Comparison of ENCODE assay signal across 19 cellular contexts in the genomic region with DNA sequence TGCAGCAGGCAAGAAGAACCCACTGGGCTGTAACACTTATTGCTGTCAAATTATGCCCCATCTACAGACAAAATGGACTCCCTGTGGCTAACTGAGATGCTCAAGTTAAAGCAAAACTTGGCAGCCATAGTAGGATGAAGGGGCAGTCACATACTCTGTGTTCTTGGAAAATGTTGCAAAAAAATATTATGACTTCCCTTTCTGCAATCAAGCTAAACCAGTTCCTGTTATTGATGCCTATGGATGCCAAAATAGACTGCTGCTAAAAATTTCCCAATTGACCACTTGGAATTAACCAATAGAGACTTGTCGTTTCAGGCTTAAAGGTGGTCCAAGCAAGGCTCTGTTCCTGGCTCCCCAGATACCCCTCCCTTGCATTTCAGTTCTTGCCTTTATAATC. TPM values are rescaled to one million over a fixed set of nuclear protein-coding genes. Genes with fewer than 3 reads are reported as not detected.
DNase-seq lines count a peak whose midpoint lies in the region; ATAC-seq lines count a peak whose summit lies in the region.
"Had no signal": no experiment of that assay in that cellular context is flagged by ENCODE, and none has a peak within 500 bp of the region (broad histone marks: within the 10 kb centered on the region; RNA-seq: fewer than 3 reads in every experiment).

No MANE protein-coding gene starts in this region.

- no peaks in the 10 kb centered on the region for H4K20me1 ChIP-seq in GM23248 (ENCODE audit: insufficient read depth)

- H3F3A ChIP-seq in GM23248 (ENCODE audit: insufficient read depth) = no peaks in the 10 kb centered on the region

- no peak overlapping the region for H3K4me2 ChIP-seq in GM23248 (ENCODE audit: unreplicated experiment)

- H3K9me3 ChIP-seq in GM23248 (ENCODE audit: low read depth) = no peaks in the 10 kb centered on the region
- H3K9me3 ChIP-seq: BE2C, SJCRH30 had no signal

- 0 out of 2 replicates have a peak overlapping the region, but pooled peaks have one; percentile 41 for H2AFZ ChIP-seq in GM23248

- H3K4me3 Mint-ChIP-seq in activated CD4-positive, alpha-beta memory T cell treated with anti-CD3 and anti-CD28 coated beads for 36 hours = no peak overlapping the region
- H3K4me3 Mint-ChIP-seq: CD8-positive, alpha-beta memory T cell had no signal

- no peaks in the 10 kb centered on the region for H3K9me2 ChIP-seq in GM23248 (ENCODE audit: insufficient read depth)

- H3K4me1 ChIP-seq in GM23248 (ENCODE audit: insufficient read depth) = peaks cover 12% of the 10 kb centered on the region
- H3K4me1 ChIP-seq: BE2C, SJCRH30 had no signal

- H3K36me3 Mint-ChIP-seq in activated CD4-positive, alpha-beta memory T cell treated with anti-CD3 and anti-CD28 coated beads for 36 hours = no peaks in the 10 kb centered on the region
- H3K36me3 Mint-ChIP-seq: CD8-positive, alpha-beta memory T cell had no signal

- intact Hi-C loops in activated CD4-positive, alpha-beta memory T cell treated with anti-CD3 and anti-CD28 coated beads for 36 hours (cut with micrococcal nuclease) = no loop called here

- POLR2A ChIA-PET in activated CD4-positive, alpha-beta memory T cell treated with anti-CD3 and anti-CD28 coated beads for 36 hours (lab: Charles Lee) = no interaction called here

- H3K27me3 Mint-ChIP-seq in activated CD4-positive, alpha-beta memory T cell treated with anti-CD3 and anti-CD28 coated beads for 36 hours = no peaks in the 10 kb centered on the region
- H3K27me3 Mint-ChIP-seq: CD8-positive, alpha-beta memory T cell had no signal

- H3K27ac ChIP-seq in GM23248 = 0 out of 2 replicates have a peak overlapping the region, but pooled peaks have one; percentile 40
- H3K27ac ChIP-seq in epithelial cell of prostate = peak overlapping the region; percentile 29
- H3K27ac ChIP-seq: SJCRH30 had no signal

- no peaks in the 10 kb centered on the region for H3K79me2 ChIP-seq in GM23248 (ENCODE audit: insufficient read depth)

- ATAC-seq in stimulated activated naive CD8-positive, alpha-beta T cell treated with anti-CD3 and anti-CD28 coated beads, Interleukin-15, Interleukin-2, amounts not matched to agents 100 U/mL and 50 U/mL, for 24 hours = no peak

- no peak overlapping the region for H3K9ac ChIP-seq in GM23248

- H3K9me3 Mint-ChIP-seq in activated CD4-positive, alpha-beta memory T cell treated with anti-CD3 and anti-CD28 coated beads for 36 hours = no peaks in the 10 kb centered on the region

- CTCF ChIA-PET in activated CD4-positive, alpha-beta memory T cell treated with anti-CD3 and anti-CD28 coated beads for 36 hours (lab: Charles Lee) = no interaction called here

- in situ Hi-C loops in GM23248 (cut with MboI) = no loop called here

- H3K27me3 ChIP-seq in GM23248 (replicated peaks; ENCODE audit: insufficient read depth) = no peaks in the 10 kb centered on the region
- H3K27me3 ChIP-seq: SJCRH30 had no signal

- no peaks in the 10 kb centered on the region for H3K36me3 ChIP-seq in GM23248 (ENCODE audit: low read depth)
- H3K36me3 ChIP-seq: BE2C, SJCRH30 had no signal

- H3K27ac Mint-ChIP-seq in activated CD4-positive, alpha-beta memory T cell treated with anti-CD3 and anti-CD28 coated beads for 36 hours = no peak overlapping the region
- H3K27ac Mint-ChIP-seq: CD8-positive, alpha-beta memory T cell had no signal

- no peak overlapping the region for H3K4me3 ChIP-seq in GM23248
- H3K4me3 ChIP-seq: SJCRH30 had no signal

- WGBS in GM23248 (ENCODE audit: low coverage in 1 of 2, low lambda C conversion rate in 2 of 2, missing lambda C conversion rate in 2 of 2), 2 experiments = 100% methylated on average over 1 of the region's 1 CpG

- DNase-seq in GM23248 = no peak
- DNase-seq in Kasumi-1 (lab: John Stamatoyannopoulos, UW) = peak; percentile 32 to 40
- peak; percentile 46 for DNase-seq in SKM-1 (lab: John Stamatoyannopoulos, UW; ENCODE audit: unreplicated experiment)
- DNase-seq in epithelial cell of prostate (ENCODE audit: low read depth, low spot score) = no peak
- no peak for DNase-seq in activated CD4-positive, alpha-beta memory T cell treated with anti-CD3 and anti-CD28 coated beads for 36 hours
- no peak for DNase-seq in stimulated activated naive CD8-positive, alpha-beta T cell treated with anti-CD3 and anti-CD28 coated beads, Interleukin-15, Interleukin-2, amounts not matched to agents 100 U/mL and 50 U/mL, for 24 hours
- no peak for DNase-seq in kidney glomerular epithelial cell (lab: John Stamatoyannopoulos, UW)
- DNase-seq: BE2C; CD8-positive, alpha-beta memory T cell; DMS 273 treated with DMSO at 0.1 percent for 48 hours; NCI-H1105; NCI-H1694 treated with DMSO at 0.1 percent for 48 hours; NCI-H446; NCI-H748 treated with DMSO at 0.1 percent for 48 hours; SJCRH30; T-helper 1 cell had no signal

- H3K4me1 Mint-ChIP-seq in activated CD4-positive, alpha-beta memory T cell treated with anti-CD3 and anti-CD28 coated beads for 36 hours (ENCODE audit: low read depth) = no peaks in the 10 kb centered on the region
- H3K4me1 Mint-ChIP-seq: CD8-positive, alpha-beta memory T cell had no signal

RNA-seq across cellular contexts. Expression of a gene that starts 49.5 kb away (rescaled TPM):
- total RNA-seq in GM23248 (2014; rRNA removed; shearing (Covaris generic)) = 0.11 TPM in 1 of 2 replicates, not detected in the other
- polyA plus RNA-seq in GM23248 (2016; fragmentation: Nextera tagmentation; extraction: Ambion mirVana) = not detected in 2 replicates
- not detected for total RNA-seq in activated CD4-positive, alpha-beta memory T cell treated with anti-CD3 and anti-CD28 coated beads for 36 hours
- total RNA-seq: CD8-positive, alpha-beta memory T cell; Daoy; H1; RPMI7951; SJCRH30 had no signal
- polyA plus RNA-seq: CD8-positive, alpha-beta memory T cell; H1 had no signal

Comparison
In these comparisons a context has a peak if more than half of its experiments do, and no peak if none do; other contexts are left out.
1. DNase-seq: peak in Kasumi-1 (2 of 2) and SKM-1 (single experiment); none in GM23248 (single experiment), epithelial cell of prostate (single experiment), activated CD4-positive, alpha-beta memory T cell treated with anti-CD3 and anti-CD28 coated beads for 36 hours (single experiment), stimulated activated naive CD8-positive, alpha-beta T cell treated with anti-CD3 and anti-CD28 coated beads, Interleukin-15, Interleukin-2, amounts not matched to agents 100 U/mL and 50 U/mL, for 24 hours (single experiment) and kidney glomerular epithelial cell (single experiment).